In the genomic region with DNA sequence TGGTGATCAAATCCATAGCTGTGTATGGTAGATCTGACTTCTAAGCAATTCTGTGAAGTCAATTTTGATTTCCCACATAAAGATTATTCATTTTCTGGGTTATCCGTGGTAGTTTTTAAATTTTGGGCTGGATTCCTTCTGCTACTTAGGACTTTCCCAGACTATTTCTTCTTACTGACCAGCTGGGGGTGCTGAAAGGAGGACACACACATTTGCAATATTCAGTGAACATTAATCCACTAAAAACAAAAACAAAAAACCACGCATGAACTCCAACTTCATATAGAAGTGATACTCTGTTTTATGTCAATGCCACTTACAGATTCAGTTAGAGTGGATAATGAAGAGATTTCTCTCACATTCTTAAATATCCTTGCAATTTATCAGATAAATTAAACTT, we compare ENCODE assay signal across 19 cellular contexts.
DNase-seq lines count a peak whose midpoint lies in the region; ATAC-seq and TF ChIP-seq lines count a peak whose summit lies in the region.
"Had no signal": no experiment of that assay in that cellular context is flagged by ENCODE, and none has a peak within 500 bp of the region (broad histone marks: within the 10 kb centered on the region; RNA-seq: fewer than 3 reads in every experiment).

No MANE protein-coding gene starts in this region.

- H3K79me2 ChIP-seq in neural progenitor cell (ENCODE audit: low read depth): no peaks in the 10 kb centered on the region

- ATAC-seq in stimulated activated naive CD8-positive, alpha-beta T cell treated with anti-CD3 and anti-CD28 coated beads, Interleukin-15, Interleukin-2, amounts not matched to agents 100 U/mL and 50 U/mL, for 24 hours: no peak
- no peak for ATAC-seq in stimulated activated effector memory CD8-positive, alpha-beta T cell treated with anti-CD3 and anti-CD28 coated beads, Interleukin-12 subunit alpha, Interleukin-12 subunit beta, amount 100 ng/mL, for 72 hours
- ATAC-seq in GM19328 (IDR thresholded peaks at IDR 0.05; ENCODE audit: unreplicated experiment): no peak

- H3K4me3 Mint-ChIP-seq in neural progenitor cell: no peak overlapping the region
- no peak overlapping the region for H3K4me3 Mint-ChIP-seq in stimulated activated effector memory CD8-positive, alpha-beta T cell treated with anti-CD3 and anti-CD28 coated beads, Interleukin-12 subunit alpha, Interleukin-12 subunit beta, amount 100 ng/mL, for 72 hours
- H3K4me3 Mint-ChIP-seq: B cell had no signal

- no peak overlapping the region for H3K27ac Mint-ChIP-seq in neural progenitor cell
- no peak overlapping the region for H3K27ac Mint-ChIP-seq in stimulated activated effector memory CD8-positive, alpha-beta T cell treated with anti-CD3 and anti-CD28 coated beads, Interleukin-12 subunit alpha, Interleukin-12 subunit beta, amount 100 ng/mL, for 72 hours
- H3K27ac Mint-ChIP-seq: B cell, IgD-negative memory B cell had no signal

- no peak overlapping the region for H3K9ac ChIP-seq in neural progenitor cell

- H3K9me3 ChIP-seq in neural progenitor cell (ENCODE audit: low read depth): no peaks in the 10 kb centered on the region
- H3K9me3 ChIP-seq: SJSA1 had no signal

- no peaks in the 10 kb centered on the region for H3F3A ChIP-seq in neural progenitor cell (ENCODE audit: low read depth)

- H3K27me3 Mint-ChIP-seq in neural progenitor cell (ENCODE audit: insufficient read depth, low read depth): no peaks in the 10 kb centered on the region
- H3K27me3 Mint-ChIP-seq: B cell, IgD-negative memory B cell had no signal

- no peaks in the 10 kb centered on the region for H3K4me1 ChIP-seq in neural progenitor cell

- H3K4me2 ChIP-seq in neural progenitor cell: no peak overlapping the region

- TF ChIP-seq CTCF in AG09319 (IDR thresholded peaks at IDR 0.05; ENCODE audit: low read depth, low read length) (peak; percentile 7), astrocyte of the cerebellum (IDR thresholded peaks at IDR 0.05; ENCODE audit: low read depth, low read length, missing control alignments) (peak; percentile 4), neural progenitor cell (IDR thresholded peaks at IDR 0.05) (peak; percentile 15)

- no peak overlapping the region for H3K27ac ChIP-seq in neural progenitor cell
- H3K27ac ChIP-seq: HL-60, SJSA1 had no signal

- no peaks in the 10 kb centered on the region for H3K36me3 Mint-ChIP-seq in neural progenitor cell
- H3K36me3 Mint-ChIP-seq in stimulated activated effector memory CD8-positive, alpha-beta T cell treated with anti-CD3 and anti-CD28 coated beads, Interleukin-12 subunit alpha, Interleukin-12 subunit beta, amount 100 ng/mL, for 72 hours: no peaks in the 10 kb centered on the region
- H3K36me3 Mint-ChIP-seq: IgD-negative memory B cell had no signal

- H2AFZ ChIP-seq in neural progenitor cell (replicated peaks): no peak overlapping the region

- no peaks in the 10 kb centered on the region for H3K36me3 ChIP-seq in neural progenitor cell
- H3K36me3 ChIP-seq: SJSA1 had no signal

- H3K27me3 ChIP-seq in neural progenitor cell: no peaks in the 10 kb centered on the region
- H3K27me3 ChIP-seq: SJSA1 had no signal

- DNase-seq in AG09319 (ENCODE audit: extremely low read depth, low read depth): no peak
- DNase-seq in HCEC 1CT: peak; percentile 17
- no peak for DNase-seq in astrocyte of the cerebellum (ENCODE audit: low read depth)
- no peak for DNase-seq in neural progenitor cell (ENCODE audit: low spot score)
- no peak for DNase-seq in stimulated activated naive CD8-positive, alpha-beta T cell treated with anti-CD3 and anti-CD28 coated beads, Interleukin-15, Interleukin-2, amounts not matched to agents 100 U/mL and 50 U/mL, for 24 hours
- no peak for DNase-seq in D341Med (ENCODE audit: low spot score)
- no peak for DNase-seq in stimulated activated effector memory CD8-positive, alpha-beta T cell treated with anti-CD3 and anti-CD28 coated beads, Interleukin-12 subunit alpha, Interleukin-12 subunit beta, amount 100 ng/mL, for 72 hours (ENCODE audit: low spot score in 2 of 2)
- DNase-seq: GDM1, Karpas-422, NCI-H1436 treated with DMSO at 0.1 percent for 48 hours, NCI-H2029, NCI-H2171, NCI-H526, SW 1271 had no signal

- peaks cover 3% of the 10 kb centered on the region for H3K4me1 Mint-ChIP-seq in neural progenitor cell
- no peaks in the 10 kb centered on the region for H3K4me1 Mint-ChIP-seq in stimulated activated effector memory CD8-positive, alpha-beta T cell treated with anti-CD3 and anti-CD28 coated beads, Interleukin-12 subunit alpha, Interleukin-12 subunit beta, amount 100 ng/mL, for 72 hours
- H3K4me1 Mint-ChIP-seq: B cell, IgD-negative memory B cell had no signal

- H4K20me1 ChIP-seq in neural progenitor cell (ENCODE audit: low read depth): no peaks in the 10 kb centered on the region

- H3K9me3 Mint-ChIP-seq in neural progenitor cell: no peaks in the 10 kb centered on the region
- H3K9me3 Mint-ChIP-seq in stimulated activated effector memory CD8-positive, alpha-beta T cell treated with anti-CD3 and anti-CD28 coated beads, Interleukin-12 subunit alpha, Interleukin-12 subunit beta, amount 100 ng/mL, for 72 hours: peaks cover 7% of the 10 kb centered on the region
- H3K9me3 Mint-ChIP-seq: IgD-negative memory B cell had no signal

- H3K4me3 ChIP-seq in astrocyte of the cerebellum (ENCODE audit: low read depth, low read length) (no peak overlapping the region), neural progenitor cell (no peak overlapping the region)
- H3K4me3 ChIP-seq: SJSA1 had no signal

- in situ Hi-C loops in astrocyte of the cerebellum (cut with HindIII; ENCODE audit: low sequenced_read_pairs): no loop called here
